ENCODE assay signal across 14 cellular contexts in genomic region chr9:137630684-137631083, GRCh38. TPM values are rescaled to one million over a fixed set of nuclear protein-coding genes. Genes with fewer than 3 reads are reported as not detected.
DNase-seq lines count a peak whose midpoint lies in the region; ATAC-seq and TF ChIP-seq lines count a peak whose summit lies in the region.
"Had no signal": no experiment of that assay in that cellular context is flagged by ENCODE, and none has a peak within 500 bp of the region (broad histone marks: within the 10 kb centered on the region; RNA-seq: fewer than 3 reads in every experiment).

No MANE protein-coding gene starts in this region.

- H3K4me1 Mint-ChIP-seq in activated T-helper 2 cell treated with anti-CD3 and anti-CD28 coated beads, Interferon-gamma antibody, Interleukin-2, Interleukin-4, amounts not matched to agents 10 μg/mL and 5 μg/mL and 100 μg/mL, durations not matched to agents 14 hours and 24 hours and 36 hours (ENCODE audit: low read depth) = peaks cover 24% of the 10 kb centered on the region
- peaks cover 35% of the 10 kb centered on the region for H3K4me1 Mint-ChIP-seq in type B pancreatic cell (ENCODE audit: unreplicated experiment)

- no peak for TF ChIP-seq CTCF in type B pancreatic cell (conservative IDR thresholded peaks at IDR 0.05)

- H3K27me3 Mint-ChIP-seq in activated T-helper 2 cell treated with anti-CD3 and anti-CD28 coated beads, Interferon-gamma antibody, Interleukin-2, Interleukin-4, amounts not matched to agents 10 μg/mL and 5 μg/mL and 100 μg/mL, durations not matched to agents 14 hours and 24 hours and 36 hours (ENCODE audit: low read depth) = no peaks in the 10 kb centered on the region
- no peaks in the 10 kb centered on the region for H3K27me3 Mint-ChIP-seq in type B pancreatic cell

- intact Hi-C loops in left ventricle myocardium superior (cut with micrococcal nuclease) = no loop called here
- intact Hi-C loops in Right ventricle myocardium superior (cut with DNase I) = no loop called here
- intact Hi-C loops in activated T-helper 2 cell treated with anti-CD3 and anti-CD28 coated beads, Interferon-gamma antibody, Interleukin-2, Interleukin-4, amounts not matched to agents 10 μg/mL and 5 μg/mL and 100 μg/mL, durations not matched to agents 14 hours and 24 hours and 36 hours (cut with micrococcal nuclease) = no loop called here

- ATAC-seq in left ventricle myocardium superior = peak; percentile 14
- ATAC-seq in Right ventricle myocardium superior (ENCODE audit: poor library complexity) = no peak
- ATAC-seq in left lobe of liver = peak; percentile 9

- H3K27ac Mint-ChIP-seq in activated T-helper 2 cell treated with anti-CD3 and anti-CD28 coated beads, Interferon-gamma antibody, Interleukin-2, Interleukin-4, amounts not matched to agents 10 μg/mL and 5 μg/mL and 100 μg/mL, durations not matched to agents 14 hours and 24 hours and 36 hours = peak overlapping the region; percentile 29
- peak overlapping the region; percentile 24 for H3K27ac Mint-ChIP-seq in type B pancreatic cell

- H3K9me3 Mint-ChIP-seq in activated T-helper 2 cell treated with anti-CD3 and anti-CD28 coated beads, Interferon-gamma antibody, Interleukin-2, Interleukin-4, amounts not matched to agents 10 μg/mL and 5 μg/mL and 100 μg/mL, durations not matched to agents 14 hours and 24 hours and 36 hours = no peaks in the 10 kb centered on the region
- no peaks in the 10 kb centered on the region for H3K9me3 Mint-ChIP-seq in type B pancreatic cell

- no peak for DNase-seq in left ventricle myocardium superior
- no peak for DNase-seq in Right ventricle myocardium superior
- no peak for DNase-seq in activated T-helper 2 cell treated with anti-CD3 and anti-CD28 coated beads, Interferon-gamma antibody, Interleukin-2, Interleukin-4, amounts not matched to agents 10 μg/mL and 5 μg/mL and 100 μg/mL, durations not matched to agents 14 hours and 24 hours and 36 hours (ENCODE audit: low spot score)
- no peak for DNase-seq in left lobe of liver (ENCODE audit: low spot score)
- DNase-seq in type B pancreatic cell (ENCODE audit: extremely low spot score, unreplicated experiment) = no peak
- DNase-seq in NCI-H128 (lab: John Stamatoyannopoulos, UW; ENCODE audit: unreplicated experiment) = no peak
- DNase-seq in SIG-M5 treated with dmso at 0.1 percent for 504 hours (lab: John Stamatoyannopoulos, UW; ENCODE audit: unreplicated experiment) = no peak
- DNase-seq in nucleus accumbens (lab: John Stamatoyannopoulos, UW) = no peak
- DNase-seq: AML-193; heart left ventricle; left ventricle myocardium inferior; NCI-H1048; NCI-H510A; stimulated activated CD8-positive, alpha-beta memory T cell treated with anti-CD3 and anti-CD28 coated beads, Interleukin-4, amount 100 ng/mL, for 48 hours had no signal

- H3K36me3 Mint-ChIP-seq in activated T-helper 2 cell treated with anti-CD3 and anti-CD28 coated beads, Interferon-gamma antibody, Interleukin-2, Interleukin-4, amounts not matched to agents 10 μg/mL and 5 μg/mL and 100 μg/mL, durations not matched to agents 14 hours and 24 hours and 36 hours (ENCODE audit: low read depth) = peaks cover 26% of the 10 kb centered on the region
- peaks cover 16% of the 10 kb centered on the region for H3K36me3 Mint-ChIP-seq in type B pancreatic cell

- H3K4me3 Mint-ChIP-seq in activated T-helper 2 cell treated with anti-CD3 and anti-CD28 coated beads, Interferon-gamma antibody, Interleukin-2, Interleukin-4, amounts not matched to agents 10 μg/mL and 5 μg/mL and 100 μg/mL, durations not matched to agents 14 hours and 24 hours and 36 hours (ENCODE audit: low read depth) = no peak overlapping the region
- no peak overlapping the region for H3K4me3 Mint-ChIP-seq in type B pancreatic cell

RNA-seq across cellular contexts. Expression of gene EHMT1, which starts 11.9 kb away (rescaled TPM):
- total RNA-seq in left ventricle myocardium superior (37.0 TPM), Right ventricle myocardium superior (31.2 TPM), left lobe of liver (64.2 TPM), type B pancreatic cell (ENCODE audit: low replicate concordance) (99.8 and 111 TPM in 2 replicates)
- total RNA-seq in activated T-helper 2 cell treated with anti-CD3 and anti-CD28 coated beads, Interferon-gamma antibody, Interleukin-2, Interleukin-4, amounts not matched to agents 10 μg/mL and 5 μg/mL and 100 μg/mL, durations not matched to agents 14 hours and 24 hours and 36 hours = 96.5 and 103 TPM in 2 replicates

RNA-seq across cellular contexts. Expression of gene ARRDC1, which starts 25.2 kb away (rescaled TPM):
- total RNA-seq in left ventricle myocardium superior (17.3 TPM), Right ventricle myocardium superior (15.7 TPM), left lobe of liver (29.0 TPM), type B pancreatic cell (ENCODE audit: low replicate concordance) (46.4 and 96.6 TPM in 2 replicates)
- total RNA-seq in activated T-helper 2 cell treated with anti-CD3 and anti-CD28 coated beads, Interferon-gamma antibody, Interleukin-2, Interleukin-4, amounts not matched to agents 10 μg/mL and 5 μg/mL and 100 μg/mL, durations not matched to agents 14 hours and 24 hours and 36 hours = 71.1 and 73.1 TPM in 2 replicates

RNA-seq across cellular contexts. Expression of gene ZMYND19, which starts 40.4 kb away (rescaled TPM):
- total RNA-seq in left ventricle myocardium superior (11.6 TPM), Right ventricle myocardium superior (12.0 TPM), left lobe of liver (13.0 TPM), type B pancreatic cell (ENCODE audit: low replicate concordance) (41.7 and 45.3 TPM in 2 replicates)
- total RNA-seq in activated T-helper 2 cell treated with anti-CD3 and anti-CD28 coated beads, Interferon-gamma antibody, Interleukin-2, Interleukin-4, amounts not matched to agents 10 μg/mL and 5 μg/mL and 100 μg/mL, durations not matched to agents 14 hours and 24 hours and 36 hours = 72.4 and 74.4 TPM in 2 replicates

RNA-seq across cellular contexts. Expression of gene DPH7, which starts 52.0 kb away (rescaled TPM):
- total RNA-seq in left ventricle myocardium superior = 21.8 TPM
- total RNA-seq in Right ventricle myocardium superior = 18.6 TPM
- total RNA-seq in activated T-helper 2 cell treated with anti-CD3 and anti-CD28 coated beads, Interferon-gamma antibody, Interleukin-2, Interleukin-4, amounts not matched to agents 10 μg/mL and 5 μg/mL and 100 μg/mL, durations not matched to agents 14 hours and 24 hours and 36 hours = 43.2 and 46.2 TPM in 2 replicates
- 14.4 TPM for total RNA-seq in left lobe of liver
- 33.8 and 45.8 TPM in 2 replicates for total RNA-seq in type B pancreatic cell (ENCODE audit: low replicate concordance)
